Comparison of ENCODE assay signal across 17 cellular contexts in genomic region chr18:79942211-79942610, GRCh38. TPM values are rescaled to one million over a fixed set of nuclear protein-coding genes. Genes with fewer than 3 reads are reported as not detected.
DNase-seq lines count a peak whose midpoint lies in the region; ATAC-seq and TF ChIP-seq lines count a peak whose summit lies in the region.
"Had no signal": no experiment of that assay in that cellular context is flagged by ENCODE, and none has a peak within 500 bp of the region (broad histone marks: within the 10 kb centered on the region; RNA-seq: fewer than 3 reads in every experiment).

No MANE protein-coding gene starts in this region.

- peaks cover 4% of the 10 kb centered on the region for H3K4me1 Mint-ChIP-seq in endothelial cell (ENCODE audit: unreplicated experiment)

- no peak overlapping the region for H3K27ac Mint-ChIP-seq in endothelial cell (ENCODE audit: unreplicated experiment)
- H3K27ac Mint-ChIP-seq: CD4-positive, alpha-beta memory T cell; T-helper 2 cell treated with Interferon-gamma antibody and Interleukin-4, amounts not matched to agents 5 μg/mL and 100 μg/mL, for 36 hours had no signal

- peaks cover 8% of the 10 kb centered on the region for H3K27me3 Mint-ChIP-seq in endothelial cell (ENCODE audit: unreplicated experiment)
- H3K27me3 Mint-ChIP-seq: CD4-positive, alpha-beta memory T cell had no signal

- intact Hi-C loops in left ventricle myocardium superior (cut with micrococcal nuclease) (no loop called here), left cardiac atrium (cut with DNase I) (no loop called here)

- H3K36me3 Mint-ChIP-seq in endothelial cell (ENCODE audit: low read depth, unreplicated experiment), result peaks cover 26% of the 10 kb centered on the region

- TF ChIP-seq CTCF in endothelial cell (IDR thresholded peaks at IDR 0.05; ENCODE audit: unreplicated experiment) (no peak), omental fat pad (IDR thresholded peaks at IDR 0.05) (no peak)

- peak overlapping the region; percentile 0 for H3K4me3 Mint-ChIP-seq in endothelial cell (ENCODE audit: unreplicated experiment)
- H3K4me3 Mint-ChIP-seq: CD4-positive, alpha-beta memory T cell; T-helper 2 cell treated with Interferon-gamma antibody and Interleukin-4, amounts not matched to agents 5 μg/mL and 100 μg/mL, for 36 hours had no signal

- DNase-seq in left ventricle myocardium superior, result no peak
- no peak for DNase-seq in left cardiac atrium
- no peak for DNase-seq in endothelial cell (ENCODE audit: low spot score)
- DNase-seq in omental fat pad (ENCODE audit: low spot score), result peak; percentile 3
- DNase-seq in T-helper 9 cell, result no peak
- DNase-seq: CD4-positive, alpha-beta memory T cell; DMS79 treated with DMSO at 0.1 percent for 48 hours; hippocampal formation; IMR-90; MG63; NCI-H1694 treated with DMSO at 0.1 percent for 48 hours; NCI-H2227 treated with DMSO at 0.1 percent for 48 hours; PC-9; stimulated activated CD4-positive, alpha-beta T cell treated with anti-CD3 and anti-CD28 coated beads, Interleukin-4, amount 100 ng/mL, for 4 hours had no signal

- no peaks in the 10 kb centered on the region for H3K9me3 Mint-ChIP-seq in endothelial cell (ENCODE audit: unreplicated experiment)

- ATAC-seq in left ventricle myocardium superior, result peak; percentile 22
- no peak for ATAC-seq in left cardiac atrium
- ATAC-seq in omental fat pad (ENCODE audit: low FRiP score), result no peak
- no peak for ATAC-seq in HG03175 (IDR thresholded peaks at IDR 0.05; ENCODE audit: unreplicated experiment)
- ATAC-seq in GM18517 (IDR thresholded peaks at IDR 0.05; ENCODE audit: unreplicated experiment), result no peak

RNA-seq across cellular contexts. Expression of gene SLC66A2, which starts 9.2 kb away (rescaled TPM):
- total RNA-seq in left ventricle myocardium superior (28.9 TPM), left cardiac atrium (10 to 100 TPM; 31.5 to 31.9 TPM), endothelial cell (ENCODE audit: unreplicated experiment) (31.8 TPM), omental fat pad (100 to 1,000 TPM in 2 of 4 donors, 10 to 100 TPM in 2; 69.4 to 176 (median 103) TPM)

RNA-seq across cellular contexts. Expression of gene HSBP1L1, which starts 22.2 kb away (rescaled TPM):
- total RNA-seq in left ventricle myocardium superior (14.5 TPM), left cardiac atrium (1 to 10 TPM; 9.4 TPM), endothelial cell (ENCODE audit: unreplicated experiment) (0.87 TPM), omental fat pad (10 to 100 TPM; 13.2 to 20.1 (median 17.3) TPM)

RNA-seq across cellular contexts. Expression of gene TXNL4A, which starts 46.2 kb away (rescaled TPM):
- total RNA-seq in left ventricle myocardium superior, result 91.0 TPM
- 100 to 1,000 TPM in 1 of 2 donors, 10 to 100 TPM in 1; 92.0 to 114 TPM for total RNA-seq in left cardiac atrium
- total RNA-seq in endothelial cell (ENCODE audit: unreplicated experiment), result 86.8 TPM
- total RNA-seq in omental fat pad, result 10 to 100 TPM; 18.0 to 47.6 (median 33.6) TPM
